Comparison of ENCODE assay signal across 1 cellular context in the genomic region with DNA sequence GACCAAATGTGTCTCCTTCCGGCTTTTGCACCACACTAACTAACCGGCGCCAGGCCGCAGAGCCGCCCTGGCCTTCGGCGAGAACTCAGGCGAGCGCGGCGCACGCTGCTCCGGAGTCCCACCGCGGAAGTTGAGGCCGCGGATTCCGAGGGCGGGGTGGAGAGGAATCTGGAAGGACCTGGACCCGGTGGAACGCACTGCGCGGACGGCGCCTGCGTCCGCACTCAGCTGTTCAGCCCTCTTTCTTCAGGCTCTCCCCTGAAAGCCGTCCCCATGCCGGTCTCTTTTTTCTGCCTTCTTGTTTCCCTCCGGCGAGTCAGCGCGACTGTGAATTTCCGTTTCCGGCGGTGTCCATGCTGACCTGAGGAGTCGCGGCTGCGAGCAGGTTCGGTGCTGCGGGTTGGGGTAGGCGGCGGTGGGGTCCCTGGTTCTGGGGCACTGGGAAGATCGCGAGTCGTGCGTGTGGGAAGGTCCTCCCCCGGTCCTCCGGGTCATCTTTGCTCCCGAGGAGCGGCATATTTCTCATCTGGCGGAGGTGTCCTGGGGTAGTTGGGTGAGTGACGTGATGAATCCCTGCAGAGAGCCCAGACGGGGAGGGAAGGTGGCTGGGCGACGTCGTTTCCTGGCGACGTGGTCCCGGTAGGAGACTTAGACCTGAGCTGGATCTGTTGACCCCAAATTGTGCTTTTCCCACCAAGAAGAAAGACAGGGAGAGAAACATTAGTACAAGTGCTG.
TF ChIP-seq lines count a peak whose summit lies in the region.

A gene with protein sequence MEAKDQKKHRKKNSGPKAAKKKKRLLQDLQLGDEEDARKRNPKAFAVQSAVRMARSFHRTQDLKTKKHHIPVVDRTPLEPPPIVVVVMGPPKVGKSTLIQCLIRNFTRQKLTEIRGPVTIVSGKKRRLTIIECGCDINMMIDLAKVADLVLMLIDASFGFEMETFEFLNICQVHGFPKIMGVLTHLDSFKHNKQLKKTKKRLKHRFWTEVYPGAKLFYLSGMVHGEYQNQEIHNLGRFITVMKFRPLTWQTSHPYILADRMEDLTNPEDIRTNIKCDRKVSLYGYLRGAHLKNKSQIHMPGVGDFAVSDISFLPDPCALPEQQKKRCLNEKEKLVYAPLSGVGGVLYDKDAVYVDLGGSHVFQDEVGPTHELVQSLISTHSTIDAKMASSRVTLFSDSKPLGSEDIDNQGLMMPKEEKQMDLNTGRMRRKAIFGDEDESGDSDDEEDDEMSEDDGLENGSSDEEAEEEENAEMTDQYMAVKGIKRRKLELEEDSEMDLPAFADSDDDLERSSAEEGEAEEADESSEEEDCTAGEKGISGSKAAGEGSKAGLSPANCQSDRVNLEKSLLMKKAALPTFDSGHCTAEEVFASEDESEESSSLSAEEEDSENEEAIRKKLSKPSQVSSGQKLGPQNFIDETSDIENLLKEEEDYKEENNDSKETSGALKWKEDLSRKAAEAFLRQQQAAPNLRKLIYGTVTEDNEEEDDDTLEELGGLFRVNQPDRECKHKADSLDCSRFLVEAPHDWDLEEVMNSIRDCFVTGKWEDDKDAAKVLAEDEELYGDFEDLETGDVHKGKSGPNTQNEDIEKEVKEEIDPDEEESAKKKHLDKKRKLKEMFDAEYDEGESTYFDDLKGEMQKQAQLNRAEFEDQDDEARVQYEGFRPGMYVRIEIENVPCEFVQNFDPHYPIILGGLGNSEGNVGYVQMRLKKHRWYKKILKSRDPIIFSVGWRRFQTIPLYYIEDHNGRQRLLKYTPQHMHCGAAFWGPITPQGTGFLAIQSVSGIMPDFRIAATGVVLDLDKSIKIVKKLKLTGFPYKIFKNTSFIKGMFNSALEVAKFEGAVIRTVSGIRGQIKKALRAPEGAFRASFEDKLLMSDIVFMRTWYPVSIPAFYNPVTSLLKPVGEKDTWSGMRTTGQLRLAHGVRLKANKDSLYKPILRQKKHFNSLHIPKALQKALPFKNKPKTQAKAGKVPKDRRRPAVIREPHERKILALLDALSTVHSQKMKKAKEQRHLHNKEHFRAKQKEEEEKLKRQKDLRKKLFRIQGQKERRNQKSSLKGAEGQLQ (plus strand): TSS at position 350 of the 735 bp plus-strand sequence. CDS start 1,600 bp downstream, outside the sequence.

TF ChIP-seq in K562, 482 proteins besides CTCF, POLR2A, EP300 and RAD21 (continued from another document and continues in another):
- TF ChIP-seq GABPA (tag; conservative IDR thresholded peaks at IDR 0.05; ENCODE audit: low read depth), result peak; percentile 100
- TF ChIP-seq TCFL5 (CRISPR knock-in tag; conservative IDR thresholded peaks at IDR 0.05), result no peak
- TF ChIP-seq SMARCA4 (IDR thresholded peaks at IDR 0.05), result no peak
- TF ChIP-seq CC2D1A (IDR thresholded peaks at IDR 0.05), result peak; percentile 99
- TF ChIP-seq MEIS2 (IDR thresholded peaks at IDR 0.05; ENCODE audit: partially characterized antibody), result peak; percentile 47
- TF ChIP-seq FOXJ2 (tag; IDR thresholded peaks at IDR 0.05), result peak; percentile 79
- peak; percentile 87; the same call in 1 of the 2 replicates for TF ChIP-seq TARDBP (IDR thresholded peaks at IDR 0.05)
- peak; percentile 94 for TF ChIP-seq TBP (optimal IDR thresholded peaks at IDR 0.05; ENCODE audit: low read depth, low read length)
- TF ChIP-seq PHF21A (IDR thresholded peaks at IDR 0.05; ENCODE audit: borderline replicate concordance, low read depth), result peak; percentile 80; the same call in 1 of the 2 replicates
- 0 out of 2 replicates have a peak, but pooled peaks have one; percentile 83 for TF ChIP-seq STAT6 (CRISPR knock-in tag; IDR thresholded peaks at IDR 0.05)
- peak; percentile 90 for TF ChIP-seq RBM39 (optimal IDR thresholded peaks at IDR 0.05; ENCODE audit: low read depth, low read length)
- TF ChIP-seq ILF3 (IDR thresholded peaks at IDR 0.05; ENCODE audit: borderline replicate concordance), result no peak
- TF ChIP-seq CCNT2 (IDR thresholded peaks at IDR 0.05; ENCODE audit: borderline replicate concordance, extremely low read depth, insufficient read length, low read depth, low read length), result peak; percentile 63
- TF ChIP-seq AFF1 (IDR thresholded peaks at IDR 0.05; ENCODE audit: low read depth in 1 of 2, partially characterized antibody in 2 of 2), result peak; percentile 64 to 77
- TF ChIP-seq ETV5 (CRISPR knock-in tag; IDR thresholded peaks at IDR 0.05; ENCODE audit: low read depth), result peak; percentile 68
- TF ChIP-seq HCFC1 (IDR thresholded peaks at IDR 0.05; ENCODE audit: low read depth, low read length), result peak; percentile 91
- TF ChIP-seq, protein P1, sequence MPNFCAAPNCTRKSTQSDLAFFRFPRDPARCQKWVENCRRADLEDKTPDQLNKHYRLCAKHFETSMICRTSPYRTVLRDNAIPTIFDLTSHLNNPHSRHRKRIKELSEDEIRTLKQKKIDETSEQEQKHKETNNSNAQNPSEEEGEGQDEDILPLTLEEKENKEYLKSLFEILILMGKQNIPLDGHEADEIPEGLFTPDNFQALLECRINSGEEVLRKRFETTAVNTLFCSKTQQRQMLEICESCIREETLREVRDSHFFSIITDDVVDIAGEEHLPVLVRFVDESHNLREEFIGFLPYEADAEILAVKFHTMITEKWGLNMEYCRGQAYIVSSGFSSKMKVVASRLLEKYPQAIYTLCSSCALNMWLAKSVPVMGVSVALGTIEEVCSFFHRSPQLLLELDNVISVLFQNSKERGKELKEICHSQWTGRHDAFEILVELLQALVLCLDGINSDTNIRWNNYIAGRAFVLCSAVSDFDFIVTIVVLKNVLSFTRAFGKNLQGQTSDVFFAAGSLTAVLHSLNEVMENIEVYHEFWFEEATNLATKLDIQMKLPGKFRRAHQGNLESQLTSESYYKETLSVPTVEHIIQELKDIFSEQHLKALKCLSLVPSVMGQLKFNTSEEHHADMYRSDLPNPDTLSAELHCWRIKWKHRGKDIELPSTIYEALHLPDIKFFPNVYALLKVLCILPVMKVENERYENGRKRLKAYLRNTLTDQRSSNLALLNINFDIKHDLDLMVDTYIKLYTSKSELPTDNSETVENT (CRISPR knock-in tag; IDR thresholded peaks at IDR 0.05), result peak; percentile 83
- TF ChIP-seq CTBP1 (IDR thresholded peaks at IDR 0.05; ENCODE audit: borderline replicate concordance), result peak; percentile 91
- TF ChIP-seq NFIX (CRISPR knock-in tag; IDR thresholded peaks at IDR 0.05; ENCODE audit: low read depth), result no peak
- TF ChIP-seq ADNP (tag; IDR thresholded peaks at IDR 0.05), result no peak
- TF ChIP-seq NR3C1 (CRISPR knock-in tag; IDR thresholded peaks at IDR 0.05), result no peak
- TF ChIP-seq SAP30 (IDR thresholded peaks at IDR 0.05; ENCODE audit: borderline replicate concordance, insufficient read depth, low read depth, low read length, poor library complexity, severe bottlenecking), result peak; percentile 81
- TF ChIP-seq HNRNPL (IDR thresholded peaks at IDR 0.05; ENCODE audit: low read depth, low read length), result no peak
- TF ChIP-seq SUPT5H (IDR thresholded peaks at IDR 0.05), result peak; percentile 99
- TF ChIP-seq ARHGAP35 (IDR thresholded peaks at IDR 0.05; ENCODE audit: partially characterized antibody), result no peak
- TF ChIP-seq ZNF76 (CRISPR knock-in tag; IDR thresholded peaks at IDR 0.05; ENCODE audit: borderline replicate concordance), result peak; percentile 16; the same call in 1 of the 2 replicates
- TF ChIP-seq CXXC5 (CRISPR knock-in tag; IDR thresholded peaks at IDR 0.05), result peak; percentile 97
- TF ChIP-seq, protein P2, sequence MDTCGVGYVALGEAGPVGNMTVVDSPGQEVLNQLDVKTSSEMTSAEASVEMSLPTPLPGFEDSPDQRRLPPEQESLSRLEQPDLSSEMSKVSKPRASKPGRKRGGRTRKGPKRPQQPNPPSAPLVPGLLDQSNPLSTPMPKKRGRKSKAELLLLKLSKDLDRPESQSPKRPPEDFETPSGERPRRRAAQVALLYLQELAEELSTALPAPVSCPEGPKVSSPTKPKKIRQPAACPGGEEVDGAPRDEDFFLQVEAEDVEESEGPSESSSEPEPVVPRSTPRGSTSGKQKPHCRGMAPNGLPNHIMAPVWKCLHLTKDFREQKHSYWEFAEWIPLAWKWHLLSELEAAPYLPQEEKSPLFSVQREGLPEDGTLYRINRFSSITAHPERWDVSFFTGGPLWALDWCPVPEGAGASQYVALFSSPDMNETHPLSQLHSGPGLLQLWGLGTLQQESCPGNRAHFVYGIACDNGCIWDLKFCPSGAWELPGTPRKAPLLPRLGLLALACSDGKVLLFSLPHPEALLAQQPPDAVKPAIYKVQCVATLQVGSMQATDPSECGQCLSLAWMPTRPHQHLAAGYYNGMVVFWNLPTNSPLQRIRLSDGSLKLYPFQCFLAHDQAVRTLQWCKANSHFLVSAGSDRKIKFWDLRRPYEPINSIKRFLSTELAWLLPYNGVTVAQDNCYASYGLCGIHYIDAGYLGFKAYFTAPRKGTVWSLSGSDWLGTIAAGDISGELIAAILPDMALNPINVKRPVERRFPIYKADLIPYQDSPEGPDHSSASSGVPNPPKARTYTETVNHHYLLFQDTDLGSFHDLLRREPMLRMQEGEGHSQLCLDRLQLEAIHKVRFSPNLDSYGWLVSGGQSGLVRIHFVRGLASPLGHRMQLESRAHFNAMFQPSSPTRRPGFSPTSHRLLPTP (IDR thresholded peaks at IDR 0.05; ENCODE audit: borderline replicate concordance, extremely low read depth, insufficient read length), result no peak
- peak; percentile 91 for TF ChIP-seq MTA3 (IDR thresholded peaks at IDR 0.05; ENCODE audit: borderline replicate concordance)
- TF ChIP-seq ZNF436 (CRISPR knock-in tag; IDR thresholded peaks at IDR 0.05), result no peak
- no peak for TF ChIP-seq TCF3 (CRISPR knock-in tag; IDR thresholded peaks at IDR 0.05)
- peak; percentile 97 for TF ChIP-seq RB1 (IDR thresholded peaks at IDR 0.05; ENCODE audit: low read depth)
- TF ChIP-seq SRF (CRISPR knock-in tag; IDR thresholded peaks at IDR 0.05), result peak in 1 of 2 experiments; percentile 73; a peak in 2 of 4 replicates
- TF ChIP-seq ZNF586 (CRISPR knock-in tag; conservative IDR thresholded peaks at IDR 0.05), result no peak
- TF ChIP-seq MNT (conservative IDR thresholded peaks at IDR 0.05), result peak; percentile 90 to 96
- TF ChIP-seq MYNN (IDR thresholded peaks at IDR 0.05), result 0 out of 2 replicates have a peak, but pooled peaks have one; percentile 25
- TF ChIP-seq MYNN (CRISPR knock-in tag; IDR thresholded peaks at IDR 0.05), result no peak
- no peak for TF ChIP-seq ZFP1 (CRISPR knock-in tag; IDR thresholded peaks at IDR 0.05)
- TF ChIP-seq SIN3B (IDR thresholded peaks at IDR 0.05; ENCODE audit: low read depth), result peak; percentile 96
- TF ChIP-seq NFIC (IDR thresholded peaks at IDR 0.05), result peak; percentile 78
- TF ChIP-seq BMI1 (IDR thresholded peaks at IDR 0.05; ENCODE audit: low read length), result no peak
- TF ChIP-seq E2F3 (CRISPR knock-in tag; IDR thresholded peaks at IDR 0.05), result no peak
- TF ChIP-seq SLC30A9 (CRISPR knock-in tag; IDR thresholded peaks at IDR 0.05), result no peak
- no peak for TF ChIP-seq PYGO2 (tag; IDR thresholded peaks at IDR 0.05)
- no peak for TF ChIP-seq MED1 (CRISPR knock-in tag; IDR thresholded peaks at IDR 0.05; ENCODE audit: borderline replicate concordance)
- TF ChIP-seq LCOR (CRISPR knock-in tag; IDR thresholded peaks at IDR 0.05), result peak; percentile 96
- TF ChIP-seq GABPB1 (CRISPR knock-in tag; IDR thresholded peaks at IDR 0.05), result peak; percentile 100
- peak; percentile 96 for TF ChIP-seq FOXP1 (CRISPR knock-in tag; IDR thresholded peaks at IDR 0.05)
